25 cellular contexts compared by ENCODE assay signal in genomic region chr2:36777272-36777671, GRCh38.
"Had no signal": no experiment of that assay in that cellular context is flagged by ENCODE, and none has a peak within 500 bp of the region (broad histone marks: within the 10 kb centered on the region; RNA-seq: fewer than 3 reads in every experiment).

No MANE protein-coding gene starts in this region.

- H3K27me3 ChIP-seq: colonic mucosa, esophagus squamous epithelium, gastrocnemius medialis, left lung had no signal

- H3K4me3 ChIP-seq: colonic mucosa, esophagus squamous epithelium, gastrocnemius medialis, left lung, lower lobe of right lung, mucosa of descending colon had no signal

- H3K4me1 ChIP-seq: colonic mucosa, gastrocnemius medialis had no signal

- ATAC-seq: effector memory CD8-positive, alpha-beta T cell; esophagus mucosa; gastrocnemius medialis; left lung; lower lobe of right lung; mucosa of descending colon had no signal

- DNase-seq: colonic mucosa; cortex of kidney; effector CD8-positive, alpha-beta T cell; effector memory CD8-positive, alpha-beta T cell; endodermal cell; erythroblast; esophagus squamous epithelium; foreskin fibroblast; foreskin melanocyte; gastrocnemius medialis; glutamatergic neuron; head of caudate nucleus; hippocampal formation; left cardiac atrium; left lung; lower lobe of right lung; mesenchymal stem cell; mucosa of descending colon had no signal

- H3K36me3 Mint-ChIP-seq: mesothelial cell of epicardium had no signal

- H3K27ac ChIP-seq: colonic mucosa, epithelial cell of prostate, esophagus squamous epithelium, gastrocnemius medialis, left lung, lower lobe of right lung had no signal

- H3K4me3 Mint-ChIP-seq: dendritic cell treated with granulocyte-macrophage colony-stimulating factor and Interleukin-4, amounts not matched to agents 40 ng/mL and 50 ng/mL, for 4 days; effector memory CD8-positive, alpha-beta T cell; endodermal cell; mesothelial cell of epicardium had no signal

- H3K9me3 ChIP-seq: colonic mucosa, esophagus squamous epithelium, gastrocnemius medialis, left lung, lower lobe of right lung, mucosa of descending colon had no signal

- FAIRE-seq: endometrium, islet of Langerhans, keratinocyte had no signal

- H3K9me3 Mint-ChIP-seq: dendritic cell treated with granulocyte-macrophage colony-stimulating factor and Interleukin-4, amounts not matched to agents 40 ng/mL and 50 ng/mL, for 4 days; effector memory CD8-positive, alpha-beta T cell; endodermal cell; mesothelial cell of epicardium had no signal

- H3K36me3 ChIP-seq: colonic mucosa, esophagus squamous epithelium, gastrocnemius medialis, left lung, lower lobe of right lung had no signal

- H3K27ac Mint-ChIP-seq: dendritic cell treated with granulocyte-macrophage colony-stimulating factor and Interleukin-4, amounts not matched to agents 40 ng/mL and 50 ng/mL, for 4 days; effector memory CD8-positive, alpha-beta T cell; endodermal cell; mesothelial cell of epicardium had no signal

- H3K27me3 Mint-ChIP-seq: dendritic cell treated with granulocyte-macrophage colony-stimulating factor and Interleukin-4, amounts not matched to agents 40 ng/mL and 50 ng/mL, for 4 days had no signal
